In genomic region chr1:83791821-83792437, GRCh38 we compare ENCODE assay signal across 1 cellular context.
TF ChIP-seq lines count a peak whose summit lies in the region.

No MANE protein-coding gene starts in this region.

TF ChIP-seq in IMR-90, 13 proteins besides CTCF, POLR2A, EP300 and RAD21:
- TF ChIP-seq SMC3 (IDR thresholded peaks at IDR 0.05; ENCODE audit: low read depth, low read length): no peak
- TF ChIP-seq BHLHE40 (IDR thresholded peaks at IDR 0.05; ENCODE audit: low read depth, low read length): no peak
- TF ChIP-seq CEBPB (IDR thresholded peaks at IDR 0.05; ENCODE audit: low read depth, low read length): no peak
- TF ChIP-seq MAZ (IDR thresholded peaks at IDR 0.05; ENCODE audit: borderline replicate concordance, low read depth, low read length): no peak
- no peak for TF ChIP-seq CHD1 (IDR thresholded peaks at IDR 0.05; ENCODE audit: low read depth, low read length)
- no peak for TF ChIP-seq RFX5 (IDR thresholded peaks at IDR 0.05; ENCODE audit: low read depth, low read length)
- no peak for TF ChIP-seq ELK1 (IDR thresholded peaks at IDR 0.05; ENCODE audit: borderline replicate concordance, low read depth, low read length)
- TF ChIP-seq USF2 (IDR thresholded peaks at IDR 0.05; ENCODE audit: low read depth, low read length): no peak
- TF ChIP-seq FOS (IDR thresholded peaks at IDR 0.05; ENCODE audit: low read depth, low read length): no peak
- TF ChIP-seq MAFK (IDR thresholded peaks at IDR 0.05; ENCODE audit: low read depth, low read length): no peak
- no peak for TF ChIP-seq RCOR1 (IDR thresholded peaks at IDR 0.05; ENCODE audit: insufficient replicate concordance, low read length)
- no peak for TF ChIP-seq NFE2L2 (IDR thresholded peaks at IDR 0.05; ENCODE audit: low read depth, low read length)
- no peak for TF ChIP-seq MXI1 (IDR thresholded peaks at IDR 0.05; ENCODE audit: borderline replicate concordance, low read depth, low read length)
